Comparison of ENCODE assay signal across 17 cellular contexts in the genomic region with DNA sequence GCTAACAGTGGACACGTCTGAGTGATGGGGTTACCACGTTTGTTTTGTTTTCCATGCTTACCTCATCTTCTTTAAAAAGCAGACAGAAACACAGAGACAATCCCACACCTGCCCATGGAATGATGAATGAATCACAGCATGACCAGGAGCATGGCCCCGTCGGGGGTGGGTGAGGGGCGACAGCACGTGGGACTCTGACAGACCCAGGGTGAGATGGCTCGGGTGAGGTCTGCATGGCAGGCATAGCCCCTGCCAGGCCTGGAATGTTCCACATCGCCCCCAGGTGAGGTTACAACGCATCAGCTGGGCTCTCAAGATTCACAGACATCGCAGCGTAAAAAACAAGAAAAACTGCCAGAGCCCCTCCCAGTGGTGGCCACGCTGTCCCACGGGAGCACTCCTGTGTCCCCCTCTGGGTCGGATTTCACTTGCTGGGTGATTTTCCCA. TPM values are rescaled to one million over a fixed set of nuclear protein-coding genes. Genes with fewer than 3 reads are reported as not detected.
DNase-seq lines count a peak whose midpoint lies in the region; ATAC-seq, FAIRE-seq and TF ChIP-seq lines count a peak whose summit lies in the region.
"Had no signal": no experiment of that assay in that cellular context is flagged by ENCODE, and none has a peak within 500 bp of the region (broad histone marks: within the 10 kb centered on the region; RNA-seq: fewer than 3 reads in every experiment).

No MANE protein-coding gene starts in this region.

- H3K4me2 ChIP-seq in A549 (peak overlapping the region; percentile 79), SU-DHL-6 (ENCODE audit: low read depth, low read length, poor library complexity, severe bottlenecking) (no peak overlapping the region), keratinocyte (ENCODE audit: control insufficient read depth, extremely low read depth, insufficient read depth, low read depth, low read length) (no peak overlapping the region)

- peaks cover 5% of the 10 kb centered on the region for H3K9me1 ChIP-seq in keratinocyte (ENCODE audit: control insufficient read depth, extremely low read depth, insufficient read depth, low read length)

- peak overlapping the region in 5 of 8 donors; percentile 17 to 86 (median 33) for H3K27ac Mint-ChIP-seq in CD8-positive, alpha-beta memory T cell
- H3K27ac Mint-ChIP-seq in naive thymus-derived CD8-positive, alpha-beta T cell, result no peak overlapping the region
- H3K27ac Mint-ChIP-seq: nephron progenitor cell had no signal

- dilution Hi-C loops in keratinocyte (cut with MboI; ENCODE audit: extremely low pct_ligation_motif_present, low sequenced_read_pairs), result no loop called here

- H3K4me1 ChIP-seq in A549 (peaks cover 98% of the 10 kb centered on the region), keratinocyte (ENCODE audit: control insufficient read depth, extremely low read depth, insufficient read depth, low read length) (peaks cover 51% of the 10 kb centered on the region)
- H3K4me1 ChIP-seq in CD8-positive, alpha-beta memory T cell (ENCODE audit: insufficient read depth, low read length), result peaks cover 39% of the 10 kb centered on the region

- peaks cover 6% of the 10 kb centered on the region; the same call in 1 of the 2 replicates for H4K20me1 ChIP-seq in SU-DHL-6 (ENCODE audit: low read depth, low read length)
- H4K20me1 ChIP-seq in keratinocyte (ENCODE audit: control insufficient read depth, extremely low read depth, insufficient read depth, low read length), result peaks cover 64% of the 10 kb centered on the region

- DNase-seq in A549 (ENCODE audit: low read depth in 1 of 2, low spot score in 1 of 2), result no peak
- no peak for DNase-seq in CD8-positive, alpha-beta memory T cell
- no peak for DNase-seq in keratinocyte (ENCODE audit: low read depth, low spot score)
- DNase-seq in brain microvascular endothelial cell, result no peak
- no peak for DNase-seq in naive thymus-derived CD8-positive, alpha-beta T cell
- no peak for DNase-seq in RCC 7860 (ENCODE audit: low spot score)
- DNase-seq: activated CD4-positive, alpha-beta memory T cell treated with anti-CD3 and anti-CD28 coated beads, Interleukin-2, amount 10 ng/mL, durations not matched to agents 7 days and 5 days; COR-L47; dermis blood vessel endothelial cell; kidney; NCI-H446; small intestine; T-helper 9 cell; thyroid gland had no signal

- peaks cover 0 to 2% (median 0%) of the 10 kb centered on the region in 5 donors for H3K9me3 Mint-ChIP-seq in CD8-positive, alpha-beta memory T cell
- no peaks in the 10 kb centered on the region for H3K9me3 Mint-ChIP-seq in naive thymus-derived CD8-positive, alpha-beta T cell
- H3K9me3 Mint-ChIP-seq: activated CD4-positive, alpha-beta memory T cell treated with anti-CD3 and anti-CD28 coated beads, Interleukin-2, amount 10 ng/mL, durations not matched to agents 7 days and 5 days; nephron progenitor cell had no signal

- TF ChIP-seq RAD21 in A549 (conservative IDR thresholded peaks at IDR 0.05 in 1 of 2, IDR thresholded peaks at IDR 0.05 in 1 of 2), result no peak

- H3K36me3 Mint-ChIP-seq in CD8-positive, alpha-beta memory T cell, result peaks cover 0 to 48% (median 2%) of the 10 kb centered on the region in 3 donors
- H3K36me3 Mint-ChIP-seq in naive thymus-derived CD8-positive, alpha-beta T cell, result peaks cover 0 to 6% (median 4%) of the 10 kb centered on the region in 3 donors

- peaks cover 11% of the 10 kb centered on the region for H3K36me3 ChIP-seq in CD8-positive, alpha-beta memory T cell (ENCODE audit: insufficient read depth, low read length)
- H3K36me3 ChIP-seq in SU-DHL-6 (ENCODE audit: low read length) (peaks cover 8% of the 10 kb centered on the region; the same call in 1 of the 2 replicates), keratinocyte (ENCODE audit: control insufficient read depth in 2 of 2, extremely low read depth in 1 of 2, insufficient read depth in 2 of 2, low read length in 2 of 2) (peaks cover 35 to 82% of the 10 kb centered on the region in 2 experiments), brain microvascular endothelial cell (replicated peaks) (peaks cover 69% of the 10 kb centered on the region)
- H3K36me3 ChIP-seq: thyroid gland had no signal

- TF ChIP-seq EP300 in A549 (IDR thresholded peaks at IDR 0.05), result no peak

- CTCF ChIA-PET in A549 (lab: Yijun Ruan, JAX), result interaction anchor here (0.6 to 15.2 kb wide), 9 partner anchors 9 to 80 kb away, joined by 4 to 246 read pairs (median 35); partner anchors contain the start of gene SLC7A5
- CTCF ChIA-PET in CD8-positive, alpha-beta memory T cell (lab: Charles Lee), result interaction anchor here (1.0 to 11.2 kb wide), 5 partner anchors 19 to 71 kb away, joined by 3 to 298 read pairs (median 5); partner anchors contain the start of gene SLC7A5

- FAIRE-seq in A549 (lab: Jason Lieb, UNC) (no peak), keratinocyte (lab: Jason Lieb, UNC) (no peak), RCC 7860 (lab: Jason Lieb, UNC) (no peak)
- FAIRE-seq: kidney, small intestine had no signal

- H3K4me1 Mint-ChIP-seq in CD8-positive, alpha-beta memory T cell, result peaks cover 25 to 40% (median 27%) of the 10 kb centered on the region in 3 donors
- H3K4me1 Mint-ChIP-seq in naive thymus-derived CD8-positive, alpha-beta T cell, result peaks cover 4 to 29% (median 17%) of the 10 kb centered on the region in 4 donors

- H3K27me3 ChIP-seq in CD8-positive, alpha-beta memory T cell (ENCODE audit: insufficient read depth, low read length, poor library complexity, severe bottlenecking), result no peaks in the 10 kb centered on the region
- H3K27me3 ChIP-seq in SU-DHL-6 (ENCODE audit: low read length) (no peaks in the 10 kb centered on the region), keratinocyte (ENCODE audit: control insufficient read depth, extremely low read depth, insufficient read depth, low read length) (no peaks in the 10 kb centered on the region), brain microvascular endothelial cell (replicated peaks) (no peaks in the 10 kb centered on the region)
- H3K27me3 ChIP-seq: thyroid gland had no signal

- H2AFZ ChIP-seq in SU-DHL-6 (ENCODE audit: low read depth, low read length, severe bottlenecking) (no peak overlapping the region), keratinocyte (ENCODE audit: control insufficient read depth, low read length) (no peak overlapping the region)

- TF ChIP-seq CTCF in A549 (IDR thresholded peaks at IDR 0.05), result no peak
- TF ChIP-seq CTCF in SU-DHL-6 (IDR thresholded peaks at IDR 0.05; ENCODE audit: insufficient read depth, low read length, poor library complexity, severe bottlenecking), result no peak
- no peak for TF ChIP-seq CTCF in keratinocyte (optimal IDR thresholded peaks at IDR 0.05 in 1 of 3, IDR thresholded peaks at IDR 0.05 in 1 of 3, conservative IDR thresholded peaks at IDR 0.05 in 1 of 3; ENCODE audit: extremely low read depth in 1 of 3, insufficient read depth in 2 of 3, low read length in 3 of 3)
- no peak for TF ChIP-seq CTCF in brain microvascular endothelial cell (IDR thresholded peaks at IDR 0.05; ENCODE audit: low read depth, low read length, missing control alignments)

- TF ChIP-seq POLR2A in A549 (IDR thresholded peaks at IDR 0.05; ENCODE audit: low read length), result no peak

- no peak overlapping the region for H3K9ac ChIP-seq in SU-DHL-6 (ENCODE audit: low read length)
- H3K9ac ChIP-seq in keratinocyte (ENCODE audit: control insufficient read depth, extremely low read depth, insufficient read depth, low read length), result peak overlapping the region; percentile 18

- ATAC-seq in A549 (no peak), GM21737 (IDR thresholded peaks at IDR 0.05; ENCODE audit: unreplicated experiment) (no peak)
- ATAC-seq in naive thymus-derived CD8-positive, alpha-beta T cell, result no peak

- H3K4me3 ChIP-seq in A549 (peak overlapping the region; percentile 29), SU-DHL-6 (ENCODE audit: insufficient read depth, low read length, poor library complexity, severe bottlenecking) (no peak overlapping the region), keratinocyte (ENCODE audit: control insufficient read depth in 2 of 3, extremely low read depth in 1 of 3, insufficient read depth in 2 of 3, low read depth in 1 of 3, low read length in 3 of 3) (no peak overlapping the region), brain microvascular endothelial cell (ENCODE audit: low read depth, low read length) (no peak overlapping the region)
- no peak overlapping the region for H3K4me3 ChIP-seq in CD8-positive, alpha-beta memory T cell (ENCODE audit: low read length)
- H3K4me3 ChIP-seq: thyroid gland had no signal

- peaks cover 0 to 1% of the 10 kb centered on the region in 2 donors for H3K27me3 Mint-ChIP-seq in CD8-positive, alpha-beta memory T cell
- H3K27me3 Mint-ChIP-seq in naive thymus-derived CD8-positive, alpha-beta T cell, result no peaks in the 10 kb centered on the region
- H3K27me3 Mint-ChIP-seq: activated CD4-positive, alpha-beta memory T cell treated with anti-CD3 and anti-CD28 coated beads, Interleukin-2, amount 10 ng/mL, durations not matched to agents 7 days and 5 days had no signal

- POLR2A ChIA-PET in A549 (lab: Yijun Ruan, JAX), result interaction anchor here (1.2 to 5.3 kb wide), 2 partner anchors 18 to 61 kb away, joined by 3 to 36 read pairs; partner anchors contain the start of gene SLC7A5
- POLR2A ChIA-PET in CD8-positive, alpha-beta memory T cell (lab: Charles Lee), result no interaction called here
- POLR2A ChIA-PET in naive thymus-derived CD8-positive, alpha-beta T cell (lab: Charles Lee), result interaction anchor here (1.3 to 3.2 kb wide), 2 partner anchors 18 to 20 kb away, joined by 4 to 16 read pairs; partner anchors contain the start of gene SLC7A5

- no peaks in the 10 kb centered on the region for H3K9me3 ChIP-seq in A549
- no peaks in the 10 kb centered on the region for H3K9me3 ChIP-seq in CD8-positive, alpha-beta memory T cell (ENCODE audit: low read length)
- H3K9me3 ChIP-seq in SU-DHL-6 (ENCODE audit: insufficient read depth, low read length), result no peaks in the 10 kb centered on the region
- no peaks in the 10 kb centered on the region for H3K9me3 ChIP-seq in keratinocyte (ENCODE audit: control insufficient read depth, low read depth, low read length)
- H3K9me3 ChIP-seq: thyroid gland had no signal

- peaks cover 21% of the 10 kb centered on the region for H3F3A ChIP-seq in SU-DHL-6 (ENCODE audit: insufficient read depth)

- peak overlapping the region in 2 of 7 donors; percentile 35 to 70 for H3K4me3 Mint-ChIP-seq in CD8-positive, alpha-beta memory T cell
- no peak overlapping the region for H3K4me3 Mint-ChIP-seq in naive thymus-derived CD8-positive, alpha-beta T cell
- H3K4me3 Mint-ChIP-seq: activated CD4-positive, alpha-beta memory T cell treated with anti-CD3 and anti-CD28 coated beads, Interleukin-2, amount 10 ng/mL, durations not matched to agents 7 days and 5 days; nephron progenitor cell had no signal

- no peaks in the 10 kb centered on the region for H3K9me2 ChIP-seq in SU-DHL-6 (replicated peaks; ENCODE audit: insufficient read depth, low read length)

- H3K27ac ChIP-seq in A549 (peak overlapping the region; percentile 97 to 99), SU-DHL-6 (ENCODE audit: low read depth, low read length) (peak overlapping the region; percentile 59), keratinocyte (ENCODE audit: control insufficient read depth, insufficient read depth, low read length) (peak overlapping the region; percentile 63), brain microvascular endothelial cell (no peak overlapping the region)
- H3K27ac ChIP-seq in CD8-positive, alpha-beta memory T cell (ENCODE audit: low read depth, low read length), result no peak overlapping the region
- H3K27ac ChIP-seq: thyroid gland had no signal

- H3K79me2 ChIP-seq in SU-DHL-6 (ENCODE audit: insufficient read depth, low read length), result peaks cover 96% of the 10 kb centered on the region
- peaks cover 96% of the 10 kb centered on the region for H3K79me2 ChIP-seq in keratinocyte (ENCODE audit: control insufficient read depth, insufficient read depth, low read length)

- in situ Hi-C loops in brain microvascular endothelial cell (cut with HindIII; ENCODE audit: low pct_ligation_motif_present, low sequenced_read_pairs), result no loop called here

- 29% methylated on average over 14 of the region's 14 CpGs for WGBS in A549 (ENCODE audit: missing lambda C conversion rate)

RNA-seq across cellular contexts. Expression of gene SLC7A5, which starts 18.1 kb away (rescaled TPM):
- polyA plus RNA-seq in A549 (2011; rRNA removed) (265 and 326 TPM in 2 replicates), A549 (2017; fragmentation: RNase III; extraction: RNeasy Plus Mini Kit Qiagen cat#74134 plus additional on column Dnase treatment) (903 to 1,096 TPM (median 972 TPM) in 3 replicates), keratinocyte (110 to 326 TPM (median 114 TPM) in 3 replicates)
- 971 and 1,312 TPM in 2 replicates for polyA plus RNA-seq in A549 (2012; cell fraction: cytosol; rRNA removed)
- polyA plus RNA-seq in A549 (2012; cell fraction: nucleus; rRNA removed), result 1,440 and 1,925 TPM in 2 replicates
- polyA minus RNA-seq in A549 (2011; rRNA and poly(A)+ RNA removed), result 237 and 354 TPM in 2 replicates
- 100 to 1,000 TPM; 366 to 383 TPM for total RNA-seq in CD8-positive, alpha-beta memory T cell
- polyA plus RNA-seq in CD8-positive, alpha-beta memory T cell, result 20.7 TPM
- 29.9 TPM for polyA plus RNA-seq in keratinocyte (2011; ENCODE audit: low read depth)
- polyA plus RNA-seq in keratinocyte (2011; cell fraction: cytosol; rRNA removed), result 116 and 170 TPM in 2 replicates
- 485 and 588 TPM in 2 replicates for polyA plus RNA-seq in keratinocyte (2011; cell fraction: nucleus; rRNA removed)
- polyA plus RNA-seq in keratinocyte (2012; ENCODE audit: low replicate concordance), result 227 and 536 TPM in 2 replicates
- polyA minus RNA-seq in keratinocyte, result 188 to 879 TPM (median 193 TPM) in 3 replicates
- polyA minus RNA-seq in keratinocyte (2011; cell fraction: cytosol; rRNA and poly(A)+ RNA removed), result 339 TPM
- 418 and 454 TPM in 2 replicates for polyA minus RNA-seq in keratinocyte (2011; cell fraction: nucleus; rRNA and poly(A)+ RNA removed)
- 10 to 100 TPM; 18.0 to 20.7 TPM for total RNA-seq in naive thymus-derived CD8-positive, alpha-beta T cell
- polyA plus RNA-seq in naive thymus-derived CD8-positive, alpha-beta T cell, result 1 to 10 TPM; 2.0 to 3.6 (median 3.2) TPM

Comparison
In these comparisons a context has a peak if more than half of its experiments do, and no peak if none do; other contexts are left out.
1. H3K27ac ChIP-seq: peak in A549 (2 of 2), SU-DHL-6 (single experiment) and keratinocyte (single experiment); none in CD8-positive, alpha-beta memory T cell (single experiment) and brain microvascular endothelial cell (single experiment).
2. H3K27ac Mint-ChIP-seq: peak in CD8-positive, alpha-beta memory T cell (5 of 8); none in naive thymus-derived CD8-positive, alpha-beta T cell (0 of 10).